Comparison of ENCODE assay signal across 9 cellular contexts in genomic region chr3:148493631-148494030, GRCh38.
"Had no signal": no experiment of that assay in that cellular context is flagged by ENCODE, and none has a peak within 500 bp of the region (broad histone marks: within the 10 kb centered on the region; RNA-seq: fewer than 3 reads in every experiment).

No MANE protein-coding gene starts in this region.

- H3K27ac Mint-ChIP-seq: GM23338, HFFc6 had no signal

- H3K4me1 ChIP-seq: HAP-1 had no signal

- H3K27ac ChIP-seq: HL-60 had no signal

- H3K36me3 ChIP-seq: HAP-1 had no signal

- H3K4me2 ChIP-seq: GM23338 had no signal

- ATAC-seq: GM23338, HCT116, K562 had no signal

- DNase-seq: H7, HFFc6, IMR-90, KG1 had no signal

- H3K4me3 ChIP-seq: GM23338, HAP-1, K562 had no signal

- H3K9me3 Mint-ChIP-seq: GM23338, HFFc6 had no signal

- H3K9me3 ChIP-seq: HAP-1 had no signal

- H3K4me3 Mint-ChIP-seq: GM23338, HFFc6 had no signal

- H3K4me1 Mint-ChIP-seq: GM23338 had no signal

- H2AFZ ChIP-seq: GM23338 had no signal
